Comparison of ENCODE assay signal across 8 cellular contexts in the genomic region with DNA sequence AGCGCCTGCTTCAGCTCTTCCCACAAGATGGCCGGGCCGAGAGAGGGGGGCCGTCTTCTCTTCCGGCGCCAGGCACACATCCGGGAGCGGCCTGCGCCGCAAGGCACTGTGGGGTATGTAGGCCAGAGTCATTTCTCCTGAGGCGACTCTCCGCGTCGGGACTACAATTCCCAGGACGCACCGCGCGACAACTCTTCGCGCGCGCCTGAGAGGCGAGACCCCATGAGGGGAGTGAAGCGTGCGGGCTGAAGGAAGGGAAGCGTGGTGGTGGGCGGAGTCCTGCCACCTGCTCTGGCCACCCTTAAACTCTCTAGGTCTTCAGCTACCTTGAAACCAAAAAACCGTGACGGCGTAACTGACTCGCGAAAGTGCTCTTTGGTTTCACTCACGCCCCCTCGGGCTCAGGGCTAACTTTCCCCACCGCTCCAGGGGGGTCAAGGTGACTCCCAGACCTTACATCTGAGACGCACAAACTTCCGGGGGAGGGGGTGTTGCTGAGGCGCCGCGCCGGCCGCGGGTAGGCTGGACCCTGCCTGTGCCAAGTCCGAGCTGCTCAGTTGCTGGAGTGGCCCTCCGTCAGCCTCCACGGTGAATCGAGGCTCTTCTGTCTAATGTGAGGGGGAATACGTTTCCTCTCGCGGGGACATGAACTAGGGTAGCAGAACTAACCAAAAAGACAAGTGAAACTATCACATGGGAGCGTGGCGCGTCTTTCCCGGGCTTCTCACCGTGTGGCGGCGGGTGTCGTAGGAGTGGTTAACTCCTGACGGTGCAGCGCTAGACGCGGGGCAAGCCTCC. TPM values are rescaled to one million over a fixed set of nuclear protein-coding genes. Genes with fewer than 3 reads are reported as not detected.
DNase-seq lines count a peak whose midpoint lies in the region; ATAC-seq and TF ChIP-seq lines count a peak whose summit lies in the region.

Gene SERBP1 (minus strand): TSS at position 45 of the 798 bp plus-strand sequence. CDS start 102 bp downstream, outside the sequence.

- peak within 1 kb of the TSS; percentile 95 for H3K4me3 Mint-ChIP-seq in activated naive CD8-positive, alpha-beta T cell

- DNase-seq in NCI-H1105 (lab: John Stamatoyannopoulos, UW) (peak; percentile 97), SKM-1 treated with dmso at 0.1 percent for 144 hours (lab: John Stamatoyannopoulos, UW; ENCODE audit: unreplicated experiment) (peak; percentile 95), glomerular visceral epithelial cell (ENCODE audit: extremely low spot score) (peak; percentile 98), osteoblast (ENCODE audit: insufficient read length, low spot score, missing footprints) (peak; percentile 95), thoracic aorta (ENCODE audit: low spot score) (peak; percentile 89)

- TF ChIP-seq CTCF in osteoblast (IDR thresholded peaks at IDR 0.05; ENCODE audit: extremely low read depth, low read depth, low read length), result no peak
- no peak for TF ChIP-seq CTCF in thoracic aorta (IDR thresholded peaks at IDR 0.05)

- H2AFZ ChIP-seq in osteoblast (ENCODE audit: low read length), result peak within 1 kb of the TSS; percentile 99

- peak within 1 kb of the TSS; percentile 82 for H3K27ac ChIP-seq in osteoblast (ENCODE audit: low read depth, low read length)
- H3K27ac ChIP-seq in thoracic aorta, result peak within 1 kb of the TSS; percentile 81 to 96

- H3K4me2 ChIP-seq in osteoblast (ENCODE audit: insufficient read depth, low read length), result peak within 1 kb of the TSS; percentile 99

- H3K27ac Mint-ChIP-seq in activated naive CD8-positive, alpha-beta T cell, result peak within 1 kb of the TSS; percentile 100

- H3K4me3 ChIP-seq in GM08714 (ENCODE audit: low read length) (peak within 1 kb of the TSS; percentile 92), osteoblast (ENCODE audit: insufficient read depth, low read length) (peak within 1 kb of the TSS; percentile 97), thoracic aorta (peak within 1 kb of the TSS; percentile 95)

- peaks cover 44% of the 10 kb centered on the region for H3K4me1 Mint-ChIP-seq in activated naive CD8-positive, alpha-beta T cell (ENCODE audit: low read depth)

- no peaks in the 10 kb centered on the region for H3K9me3 Mint-ChIP-seq in activated naive CD8-positive, alpha-beta T cell (ENCODE audit: low read depth)

- peaks cover 24% of the 10 kb centered on the region for H3K4me1 ChIP-seq in osteoblast (ENCODE audit: insufficient read depth, low read length)
- H3K4me1 ChIP-seq in thoracic aorta (ENCODE audit: control insufficient read depth in 1 of 2, low read depth in 2 of 2), result peaks cover 21 to 59% of the 10 kb centered on the region in 2 donors

- H3K27me3 ChIP-seq in osteoblast (ENCODE audit: insufficient read depth, low read length) (no peaks in the 10 kb centered on the region), thoracic aorta (replicated peaks; ENCODE audit: insufficient read depth) (no peaks in the 10 kb centered on the region)

- H3K27me3 Mint-ChIP-seq in activated naive CD8-positive, alpha-beta T cell, result no peaks in the 10 kb centered on the region

- peaks cover 41% of the 10 kb centered on the region for H4K20me1 ChIP-seq in osteoblast (ENCODE audit: insufficient read depth, low read length)

- H3K36me3 Mint-ChIP-seq in activated naive CD8-positive, alpha-beta T cell, result peaks cover 26% of the 10 kb centered on the region

- H3K9me3 ChIP-seq in osteoblast (ENCODE audit: low read depth, low read length) (no peaks in the 10 kb centered on the region), thoracic aorta (no peaks in the 10 kb centered on the region)

- ATAC-seq in HG02623 (IDR thresholded peaks at IDR 0.05; ENCODE audit: unreplicated experiment) (peak; percentile 86), thoracic aorta (ENCODE audit: insufficient number of reproducible peaks, low FRiP score, low read depth) (peak; percentile 95)

- H3K36me3 ChIP-seq in osteoblast (ENCODE audit: insufficient read depth, low read length) (peaks cover 8% of the 10 kb centered on the region), thoracic aorta (peaks cover 1% of the 10 kb centered on the region)

- H3K79me2 ChIP-seq in osteoblast (ENCODE audit: insufficient read depth, low read length), result peaks cover 47% of the 10 kb centered on the region

RNA-seq across cellular contexts. Expression of gene SERBP1, which starts in this region (rescaled TPM):
- 152 and 161 TPM in 2 replicates for total RNA-seq in osteoblast
- total RNA-seq in thoracic aorta, result 100 to 1,000 TPM; 143 to 274 TPM

Comparison
In these comparisons a context has a peak if more than half of its experiments do, and no peak if none do; other contexts are left out.
1. Peak in every context shown above with its lines: DNase-seq, ATAC-seq, H3K4me3 ChIP-seq and H3K27ac ChIP-seq.